In genomic region chr6:80472276-80472675, GRCh38 we compare ENCODE assay signal across 22 cellular contexts.
"Had no signal": no experiment of that assay in that cellular context is flagged by ENCODE, and none has a peak within 500 bp of the region (broad histone marks: within the 10 kb centered on the region; RNA-seq: fewer than 3 reads in every experiment).

No MANE protein-coding gene starts in this region.

- H3K9me2 ChIP-seq: SK-N-SH had no signal

- H3K9ac ChIP-seq: KMS-11, SK-N-SH had no signal

- DNase-seq: Kasumi-1, MM.1S, NCI-H1092 treated with DMSO at 0.1 percent for 48 hours, NCI-H1436, NCI-H187, NCI-H2029, NCI-H2081 treated with DMSO at 0.1 percent for 48 hours, NCI-H2171, NCI-H226, NCI-H446, NCI-H510A, NCI-H524 treated with DMSO at 0.1 percent for 48 hours, NCI-H69, NCI-H774, SHP77, SK-N-SH, SW 1271, T-cell had no signal

- ATAC-seq: HepG2, K562, T-cell had no signal

- H3K27ac ChIP-seq: KMS-11, RWPE1 had no signal

- H3K9me3 ChIP-seq: SK-N-SH had no signal

- H3K4me2 ChIP-seq: KMS-11, SK-N-SH had no signal

- H3K4me3 ChIP-seq: K562 had no signal
